ENCODE assay signal across 8 cellular contexts in the genomic region with DNA sequence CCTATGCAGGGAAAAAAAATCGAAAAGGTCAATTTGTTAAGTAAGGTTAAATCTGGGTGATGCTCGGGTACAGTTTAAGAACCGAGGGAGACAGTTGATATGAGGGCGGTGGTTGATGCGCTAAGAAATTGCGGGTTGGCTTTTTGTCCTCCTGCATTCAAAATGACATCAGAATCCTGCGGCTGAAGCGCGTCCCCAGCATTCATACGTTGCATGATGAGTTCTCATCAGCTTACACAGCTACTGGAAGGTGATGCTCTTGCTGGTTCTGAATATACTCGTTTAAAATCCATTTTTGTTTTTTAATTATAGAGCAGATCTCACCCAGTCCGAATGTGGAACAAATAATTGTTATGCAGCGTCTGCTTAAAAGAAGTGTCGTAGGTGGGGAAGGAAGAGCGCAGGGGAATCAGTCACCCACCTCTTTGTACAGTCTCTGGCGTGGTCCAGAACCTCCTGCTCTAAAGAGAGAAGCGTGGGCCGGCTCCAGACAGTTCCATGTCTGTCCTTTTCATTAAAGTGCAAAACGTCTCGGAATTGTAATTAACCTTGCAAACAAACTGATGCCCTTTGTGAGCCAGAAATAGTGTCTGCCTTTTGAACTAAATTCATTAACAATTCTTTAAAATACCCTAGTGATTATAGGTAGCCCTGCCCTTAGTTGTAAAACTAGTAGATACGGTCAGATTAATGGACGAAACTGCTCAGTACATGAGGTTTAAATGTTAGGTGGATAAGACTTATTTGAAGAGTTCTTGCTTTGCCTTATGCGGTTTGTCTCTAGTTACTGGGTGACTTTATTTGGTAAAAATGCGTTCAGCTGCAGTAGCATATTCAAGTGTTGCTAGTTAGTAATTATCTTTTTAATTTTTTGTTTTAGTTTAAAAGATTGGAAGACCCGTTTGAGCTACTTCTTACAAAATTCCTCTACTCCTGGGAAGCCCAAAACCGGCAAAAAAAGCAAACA. TPM values are rescaled to one million over a fixed set of nuclear protein-coding genes. Genes with fewer than 3 reads are reported as not detected.
A peak's percentile ranks its signal among the peaks of the same experiment; 100 is the strongest.
DNase-seq lines count a peak whose midpoint lies in the region; ATAC-seq, FAIRE-seq and TF ChIP-seq lines count a peak whose summit lies in the region.

No MANE protein-coding gene starts in this region.

- H3K27ac ChIP-seq in 22Rv1, result peak overlapping the region; percentile 92
- H3K27ac ChIP-seq in endothelial cell of umbilical vein (ENCODE audit: insufficient read depth, low read depth, low read length), result peak overlapping the region; percentile 68
- H3K27ac ChIP-seq in stomach smooth muscle (ENCODE audit: low read length), result peak overlapping the region; percentile 98

- peaks cover 38% of the 10 kb centered on the region for H3K4me1 ChIP-seq in endothelial cell of umbilical vein (ENCODE audit: control insufficient read depth, extremely low read depth, insufficient read depth, low read length)
- H3K4me1 ChIP-seq in mucosa of stomach (ENCODE audit: control insufficient read depth, insufficient read depth, low read length), result no peaks in the 10 kb centered on the region
- no peaks in the 10 kb centered on the region for H3K4me1 ChIP-seq in stomach smooth muscle (ENCODE audit: control insufficient read depth, insufficient read depth, low read length)

- peak overlapping the region; percentile 89 for H3K4me2 ChIP-seq in endothelial cell of umbilical vein (ENCODE audit: insufficient read depth, low read length)

- peaks cover 29% of the 10 kb centered on the region for H3K4me1 Mint-ChIP-seq in activated CD8-positive, alpha-beta T cell treated with anti-CD3 and anti-CD28 coated beads for 36 hours (ENCODE audit: low read depth)

- CTCF ChIA-PET in activated CD8-positive, alpha-beta T cell treated with anti-CD3 and anti-CD28 coated beads for 36 hours (lab: Charles Lee), result interaction anchor here (1.2 to 2.0 kb wide), 5 partner anchors 189 to 332 kb away, joined by 3 to 10 read pairs (median 3); no protein-coding TSS in a partner anchor
- CTCF ChIA-PET in endothelial cell of umbilical vein (lab: Charles Lee), result interaction anchor here (1.0 to 14.8 kb wide), 5 partner anchors 39 to 335 kb away, joined by 3 to 550 read pairs (median 4); no protein-coding TSS in a partner anchor

- peak; percentile 8 for ATAC-seq in GM21528 (IDR thresholded peaks at IDR 0.05; ENCODE audit: low FRiP score, unreplicated experiment)
- peak; percentile 55 for ATAC-seq in activated CD8-positive, alpha-beta T cell treated with anti-CD3 and anti-CD28 coated beads for 36 hours

- intact Hi-C loops in activated CD8-positive, alpha-beta T cell treated with anti-CD3 and anti-CD28 coated beads for 36 hours (cut with micrococcal nuclease), result loop anchor here (5.0 to 10.0 kb wide), 3 partner anchors 175 to 313 kb away; a partner anchor contains a TSS
- intact Hi-C loops in endothelial cell of umbilical vein (cut with micrococcal nuclease), result loop anchor here (1.0 to 5.0 kb wide), 3 partner anchors 143 to 373 kb away; no protein-coding TSS in a partner anchor

- no peaks in the 10 kb centered on the region for H3K9me3 ChIP-seq in endothelial cell of umbilical vein (replicated peaks; ENCODE audit: control insufficient read depth, insufficient read depth, low read length)
- H3K9me3 ChIP-seq in mucosa of stomach (ENCODE audit: control insufficient read depth, low read length), result no peaks in the 10 kb centered on the region
- H3K9me3 ChIP-seq in stomach smooth muscle (ENCODE audit: control insufficient read depth in 2 of 2, low read length in 2 of 2), result no peaks in the 10 kb centered on the region

- H3K4me3 Mint-ChIP-seq in activated CD8-positive, alpha-beta T cell treated with anti-CD3 and anti-CD28 coated beads for 36 hours, result peak overlapping the region; percentile 89

- H3K79me2 ChIP-seq in endothelial cell of umbilical vein (ENCODE audit: control insufficient read depth, insufficient read depth, low read length), result peaks cover 15% of the 10 kb centered on the region

- peaks cover 7% of the 10 kb centered on the region for H3K36me3 Mint-ChIP-seq in activated CD8-positive, alpha-beta T cell treated with anti-CD3 and anti-CD28 coated beads for 36 hours (ENCODE audit: low read depth)

- TSS peak; percentile 74 for BruUV-seq in endothelial cell of umbilical vein (replicated peaks; lab: Mats Ljungman, UMichigan)

- POLR2A ChIA-PET in activated CD8-positive, alpha-beta T cell treated with anti-CD3 and anti-CD28 coated beads for 36 hours (lab: Charles Lee), result interaction anchor here (1.6 to 2.1 kb wide), 2 partner anchors 12 to 249 kb away, joined by 3 to 6 read pairs; a partner anchor contains a TSS
- POLR2A ChIA-PET in endothelial cell of umbilical vein (lab: Charles Lee), result interaction anchor here (0.7 to 2.9 kb wide), 7 partner anchors 142 to 356 kb away, joined by 3 to 11 read pairs (median 8); no protein-coding TSS in a partner anchor

- no peaks in the 10 kb centered on the region for H4K20me1 ChIP-seq in endothelial cell of umbilical vein (replicated peaks; ENCODE audit: control insufficient read depth, extremely low read depth, insufficient read depth, low read length)

- dilution Hi-C loops in endothelial cell of umbilical vein (cut with MboI; ENCODE audit: extremely low pct_ligation_motif_present, low sequenced_read_pairs), result loop anchor here (25.0 kb wide), 2 partner anchors 203 to 322 kb away; no protein-coding TSS in a partner anchor

- H3K9me3 Mint-ChIP-seq in activated CD8-positive, alpha-beta T cell treated with anti-CD3 and anti-CD28 coated beads for 36 hours, result no peaks in the 10 kb centered on the region

- DNase-seq in NCI-H345 treated with DMSO at 0.1 percent for 48 hours (lab: John Stamatoyannopoulos, UW; ENCODE audit: unreplicated experiment), result peak; percentile 62
- DNase-seq in activated CD8-positive, alpha-beta T cell treated with anti-CD3 and anti-CD28 coated beads for 36 hours, result peak; percentile 83
- peak; percentile 68 for DNase-seq in endothelial cell of umbilical vein (ENCODE audit: low read depth, low spot score)
- no peak for DNase-seq in GM19240 (ENCODE audit: insufficient read length, low spot score)

- H3K27me3 ChIP-seq in endothelial cell of umbilical vein (ENCODE audit: control insufficient read depth in 2 of 2, insufficient read depth in 2 of 2, low read length in 2 of 2) (no peaks in the 10 kb centered on the region), mucosa of stomach (ENCODE audit: control insufficient read depth, insufficient read depth, low read length) (no peaks in the 10 kb centered on the region), stomach smooth muscle (ENCODE audit: control insufficient read depth in 1 of 2, insufficient read depth in 2 of 2, low read length in 2 of 2) (no peaks in the 10 kb centered on the region)

- peak overlapping the region; percentile 93 for H3K27ac Mint-ChIP-seq in activated CD8-positive, alpha-beta T cell treated with anti-CD3 and anti-CD28 coated beads for 36 hours

- H3K4me3 ChIP-seq in endothelial cell of umbilical vein (replicated peaks in 1 of 3; ENCODE audit: insufficient read depth in 1 of 3, low read depth in 1 of 3, low read length in 3 of 3) (peak overlapping the region; percentile 71 to 87 (median 74)), mucosa of stomach (ENCODE audit: low read length) (peak overlapping the region; percentile 93), stomach smooth muscle (ENCODE audit: low read length in 2 of 2) (peak overlapping the region; percentile 98 to 99)

- TF ChIP-seq CTCF in 22Rv1 (IDR thresholded peaks at IDR 0.05) (no peak), endothelial cell of umbilical vein (IDR thresholded peaks at IDR 0.05; ENCODE audit: extremely low read depth in 1 of 2, insufficient read depth in 1 of 2, low read depth in 1 of 2, low read length in 2 of 2) (no peak)
- TF ChIP-seq CTCF in activated CD8-positive, alpha-beta T cell treated with anti-CD3 and anti-CD28 coated beads for 36 hours (IDR thresholded peaks at IDR 0.05), result no peak

- H3K9ac ChIP-seq in endothelial cell of umbilical vein (replicated peaks; ENCODE audit: extremely low read depth, insufficient read depth, low read length), result peak overlapping the region; percentile 87
- peak overlapping the region; percentile 83 for H3K9ac ChIP-seq in mucosa of stomach (ENCODE audit: low read length)
- peak overlapping the region; percentile 95 to 97 for H3K9ac ChIP-seq in stomach smooth muscle (ENCODE audit: low read length in 2 of 2)

- H3K27me3 Mint-ChIP-seq in activated CD8-positive, alpha-beta T cell treated with anti-CD3 and anti-CD28 coated beads for 36 hours, result peaks cover 1% of the 10 kb centered on the region

- H3K9me1 ChIP-seq in endothelial cell of umbilical vein (replicated peaks; ENCODE audit: control insufficient read depth, extremely low read depth, insufficient read depth, low read length), result no peaks in the 10 kb centered on the region

- no peak for TF ChIP-seq POLR2A in endothelial cell of umbilical vein (IDR thresholded peaks at IDR 0.05; ENCODE audit: low read depth, low read length)

- H3K36me3 ChIP-seq in endothelial cell of umbilical vein (ENCODE audit: control insufficient read depth in 2 of 2, extremely low read depth in 1 of 2, insufficient read depth in 2 of 2, low read length in 2 of 2) (peaks cover 0 to 2% of the 10 kb centered on the region in 2 experiments), mucosa of stomach (ENCODE audit: control insufficient read depth, insufficient read depth, low read length) (no peaks in the 10 kb centered on the region), stomach smooth muscle (ENCODE audit: control insufficient read depth in 2 of 2, insufficient read depth in 2 of 2, low read length in 2 of 2) (peaks cover 12 to 25% of the 10 kb centered on the region in 2 donors)

- FAIRE-seq in endothelial cell of umbilical vein (lab: Jason Lieb, UNC), result peak; percentile 66

- H2AFZ ChIP-seq in endothelial cell of umbilical vein (ENCODE audit: low read depth, low read length), result peak overlapping the region; percentile 26

TF ChIP-seq in endothelial cell of umbilical vein, 7 proteins besides CTCF, POLR2A, EP300 and RAD21 (continues in another document):
- TF ChIP-seq, protein P1, sequence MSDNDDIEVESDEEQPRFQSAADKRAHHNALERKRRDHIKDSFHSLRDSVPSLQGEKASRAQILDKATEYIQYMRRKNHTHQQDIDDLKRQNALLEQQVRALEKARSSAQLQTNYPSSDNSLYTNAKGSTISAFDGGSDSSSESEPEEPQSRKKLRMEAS (IDR thresholded peaks at IDR 0.05; ENCODE audit: insufficient read depth, insufficient read length), result no peak
- TF ChIP-seq POLR2AphosphoS5 (IDR thresholded peaks at IDR 0.05; ENCODE audit: insufficient read depth, low read depth, low read length), result no peak

RNA-seq across cellular contexts. Expression of a gene that starts 0.7 kb away (rescaled TPM):
- total RNA-seq in activated CD8-positive, alpha-beta T cell treated with anti-CD3 and anti-CD28 coated beads for 36 hours, result 1 to 10 TPM; 5.7 to 6.3 TPM
- total RNA-seq in endothelial cell of umbilical vein, result 9.1 and 9.5 TPM in 2 replicates
- 4.4 and 6.1 TPM in 2 replicates for polyA plus RNA-seq in endothelial cell of umbilical vein
- polyA plus RNA-seq in endothelial cell of umbilical vein (2011; cell fraction: cytosol; rRNA removed), result 13.2 and 14.9 TPM in 2 replicates
- 20.7 and 22.9 TPM in 2 replicates for polyA plus RNA-seq in endothelial cell of umbilical vein (2011; cell fraction: nucleus; rRNA removed)
- 8.3 and 14.8 TPM in 2 replicates for polyA plus RNA-seq in endothelial cell of umbilical vein (2012)
- 4.0 and 5.5 TPM in 2 replicates for polyA minus RNA-seq in endothelial cell of umbilical vein
- polyA minus RNA-seq in endothelial cell of umbilical vein (2011; cell fraction: cytosol; rRNA and poly(A)+ RNA removed), result 15.1 TPM
- 18.0 and 23.7 TPM in 2 replicates for polyA minus RNA-seq in endothelial cell of umbilical vein (2011; cell fraction: nucleus; rRNA and poly(A)+ RNA removed)
